ENCODE assay signal across 1 cellular context in the genomic region with DNA sequence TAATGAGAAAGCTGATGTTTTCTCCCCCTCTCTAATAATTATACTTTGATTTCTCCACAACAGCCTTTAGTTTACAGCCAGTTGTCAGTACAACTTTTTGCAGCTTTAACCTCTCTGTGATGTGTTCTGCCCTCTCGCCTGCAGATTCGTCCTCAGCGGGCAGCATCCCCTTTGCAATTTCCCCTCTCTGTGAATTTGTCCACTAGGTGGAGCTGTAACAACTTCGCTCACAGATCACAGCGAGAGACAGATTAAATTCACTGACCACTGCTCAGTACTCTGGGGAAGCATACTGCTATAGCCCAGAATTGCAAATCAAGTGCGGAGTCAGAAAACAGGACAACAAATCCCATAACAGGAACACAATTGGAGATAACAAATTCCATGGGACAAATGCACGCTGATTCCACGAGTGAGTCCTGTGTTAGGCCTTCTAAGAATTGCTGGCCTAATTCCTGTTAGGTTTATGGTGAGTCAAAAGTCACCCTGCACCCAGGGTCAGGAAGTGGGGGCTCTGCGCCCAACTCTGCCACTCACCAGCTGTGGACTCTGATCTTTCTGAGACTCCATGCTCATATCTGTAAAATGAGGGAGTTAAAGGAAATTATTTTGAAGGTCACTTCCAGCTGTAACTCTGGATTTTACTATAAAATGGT.
A peak's percentile ranks its signal among the peaks of the same experiment; 100 is the strongest.
TF ChIP-seq lines count a peak whose summit lies in the region.

No MANE protein-coding gene starts in this region.

TF ChIP-seq in HepG2, 621 proteins besides CTCF, POLR2A, EP300 and RAD21 (continued from another document):
- TF ChIP-seq, protein P1, sequence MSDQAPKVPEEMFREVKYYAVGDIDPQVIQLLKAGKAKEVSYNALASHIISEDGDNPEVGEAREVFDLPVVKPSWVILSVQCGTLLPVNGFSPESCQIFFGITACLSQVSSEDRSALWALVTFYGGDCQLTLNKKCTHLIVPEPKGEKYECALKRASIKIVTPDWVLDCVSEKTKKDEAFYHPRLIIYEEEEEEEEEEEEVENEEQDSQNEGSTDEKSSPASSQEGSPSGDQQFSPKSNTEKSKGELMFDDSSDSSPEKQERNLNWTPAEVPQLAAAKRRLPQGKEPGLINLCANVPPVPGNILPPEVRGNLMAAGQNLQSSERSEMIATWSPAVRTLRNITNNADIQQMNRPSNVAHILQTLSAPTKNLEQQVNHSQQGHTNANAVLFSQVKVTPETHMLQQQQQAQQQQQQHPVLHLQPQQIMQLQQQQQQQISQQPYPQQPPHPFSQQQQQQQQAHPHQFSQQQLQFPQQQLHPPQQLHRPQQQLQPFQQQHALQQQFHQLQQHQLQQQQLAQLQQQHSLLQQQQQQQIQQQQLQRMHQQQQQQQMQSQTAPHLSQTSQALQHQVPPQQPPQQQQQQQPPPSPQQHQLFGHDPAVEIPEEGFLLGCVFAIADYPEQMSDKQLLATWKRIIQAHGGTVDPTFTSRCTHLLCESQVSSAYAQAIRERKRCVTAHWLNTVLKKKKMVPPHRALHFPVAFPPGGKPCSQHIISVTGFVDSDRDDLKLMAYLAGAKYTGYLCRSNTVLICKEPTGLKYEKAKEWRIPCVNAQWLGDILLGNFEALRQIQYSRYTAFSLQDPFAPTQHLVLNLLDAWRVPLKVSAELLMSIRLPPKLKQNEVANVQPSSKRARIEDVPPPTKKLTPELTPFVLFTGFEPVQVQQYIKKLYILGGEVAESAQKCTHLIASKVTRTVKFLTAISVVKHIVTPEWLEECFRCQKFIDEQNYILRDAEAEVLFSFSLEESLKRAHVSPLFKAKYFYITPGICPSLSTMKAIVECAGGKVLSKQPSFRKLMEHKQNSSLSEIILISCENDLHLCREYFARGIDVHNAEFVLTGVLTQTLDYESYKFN (CRISPR knock-in tag; conservative IDR thresholded peaks at IDR 0.05), result 0 out of 2 replicates have a peak, but pooled peaks have one; percentile 14
- no peak for TF ChIP-seq SOX6 (IDR thresholded peaks at IDR 0.05)
- peak; percentile 25; the same call in 1 of the 2 replicates for TF ChIP-seq SOX6 (CRISPR knock-in tag; IDR thresholded peaks at IDR 0.05)
- TF ChIP-seq SMC3 (IDR thresholded peaks at IDR 0.05; ENCODE audit: low read length), result peak; percentile 50; the same call in 1 of the 2 replicates
- TF ChIP-seq NR2F1 (CRISPR knock-in tag; IDR thresholded peaks at IDR 0.05), result peak in 1 of 2 experiments; percentile 38; a peak in 1 of 4 replicates
- no peak for TF ChIP-seq MBNL3 (CRISPR knock-in tag; conservative IDR thresholded peaks at IDR 0.05)
- TF ChIP-seq ZNF253 (CRISPR knock-in tag; IDR thresholded peaks at IDR 0.05; ENCODE audit: borderline replicate concordance), result no peak
- no peak for TF ChIP-seq IKZF4 (CRISPR knock-in tag; IDR thresholded peaks at IDR 0.05; ENCODE audit: borderline replicate concordance, low read depth, not compliant biosample characterization)
- no peak for TF ChIP-seq CEBPG (CRISPR knock-in tag; IDR thresholded peaks at IDR 0.05)
- no peak for TF ChIP-seq ZNF788 (CRISPR knock-in tag; IDR thresholded peaks at IDR 0.05; ENCODE audit: borderline replicate concordance)
- TF ChIP-seq BCL6 (CRISPR knock-in tag; IDR thresholded peaks at IDR 0.05), result peak; percentile 89
- no peak for TF ChIP-seq AKAP8 (CRISPR knock-in tag; IDR thresholded peaks at IDR 0.05)
- no peak for TF ChIP-seq XBP1 (CRISPR knock-in tag; IDR thresholded peaks at IDR 0.05)
- TF ChIP-seq, protein P2, sequence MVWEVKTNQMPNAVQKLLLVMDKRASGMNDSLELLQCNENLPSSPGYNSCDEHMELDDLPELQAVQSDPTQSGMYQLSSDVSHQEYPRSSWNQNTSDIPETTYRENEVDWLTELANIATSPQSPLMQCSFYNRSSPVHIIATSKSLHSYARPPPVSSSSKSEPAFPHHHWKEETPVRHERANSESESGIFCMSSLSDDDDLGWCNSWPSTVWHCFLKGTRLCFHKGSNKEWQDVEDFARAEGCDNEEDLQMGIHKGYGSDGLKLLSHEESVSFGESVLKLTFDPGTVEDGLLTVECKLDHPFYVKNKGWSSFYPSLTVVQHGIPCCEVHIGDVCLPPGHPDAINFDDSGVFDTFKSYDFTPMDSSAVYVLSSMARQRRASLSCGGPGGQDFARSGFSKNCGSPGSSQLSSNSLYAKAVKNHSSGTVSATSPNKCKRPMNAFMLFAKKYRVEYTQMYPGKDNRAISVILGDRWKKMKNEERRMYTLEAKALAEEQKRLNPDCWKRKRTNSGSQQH (CRISPR knock-in tag; IDR thresholded peaks at IDR 0.05; ENCODE audit: low read depth), result no peak
- no peak for TF ChIP-seq DMAP1 (CRISPR knock-in tag; IDR thresholded peaks at IDR 0.05)
- TF ChIP-seq HNF4A (CRISPR knock-in tag; IDR thresholded peaks at IDR 0.05), result peak; percentile 18; the same call in 1 of the 2 replicates
- peak; percentile 55 for TF ChIP-seq STAG1 (CRISPR knock-in tag; IDR thresholded peaks at IDR 0.05)
- TF ChIP-seq MIXL1 (CRISPR knock-in tag; IDR thresholded peaks at IDR 0.05), result 0 out of 2 replicates have a peak, but pooled peaks have one; percentile 11
- no peak for TF ChIP-seq ZNF567 (CRISPR knock-in tag; IDR thresholded peaks at IDR 0.05; ENCODE audit: borderline replicate concordance)
- TF ChIP-seq, protein P3, sequence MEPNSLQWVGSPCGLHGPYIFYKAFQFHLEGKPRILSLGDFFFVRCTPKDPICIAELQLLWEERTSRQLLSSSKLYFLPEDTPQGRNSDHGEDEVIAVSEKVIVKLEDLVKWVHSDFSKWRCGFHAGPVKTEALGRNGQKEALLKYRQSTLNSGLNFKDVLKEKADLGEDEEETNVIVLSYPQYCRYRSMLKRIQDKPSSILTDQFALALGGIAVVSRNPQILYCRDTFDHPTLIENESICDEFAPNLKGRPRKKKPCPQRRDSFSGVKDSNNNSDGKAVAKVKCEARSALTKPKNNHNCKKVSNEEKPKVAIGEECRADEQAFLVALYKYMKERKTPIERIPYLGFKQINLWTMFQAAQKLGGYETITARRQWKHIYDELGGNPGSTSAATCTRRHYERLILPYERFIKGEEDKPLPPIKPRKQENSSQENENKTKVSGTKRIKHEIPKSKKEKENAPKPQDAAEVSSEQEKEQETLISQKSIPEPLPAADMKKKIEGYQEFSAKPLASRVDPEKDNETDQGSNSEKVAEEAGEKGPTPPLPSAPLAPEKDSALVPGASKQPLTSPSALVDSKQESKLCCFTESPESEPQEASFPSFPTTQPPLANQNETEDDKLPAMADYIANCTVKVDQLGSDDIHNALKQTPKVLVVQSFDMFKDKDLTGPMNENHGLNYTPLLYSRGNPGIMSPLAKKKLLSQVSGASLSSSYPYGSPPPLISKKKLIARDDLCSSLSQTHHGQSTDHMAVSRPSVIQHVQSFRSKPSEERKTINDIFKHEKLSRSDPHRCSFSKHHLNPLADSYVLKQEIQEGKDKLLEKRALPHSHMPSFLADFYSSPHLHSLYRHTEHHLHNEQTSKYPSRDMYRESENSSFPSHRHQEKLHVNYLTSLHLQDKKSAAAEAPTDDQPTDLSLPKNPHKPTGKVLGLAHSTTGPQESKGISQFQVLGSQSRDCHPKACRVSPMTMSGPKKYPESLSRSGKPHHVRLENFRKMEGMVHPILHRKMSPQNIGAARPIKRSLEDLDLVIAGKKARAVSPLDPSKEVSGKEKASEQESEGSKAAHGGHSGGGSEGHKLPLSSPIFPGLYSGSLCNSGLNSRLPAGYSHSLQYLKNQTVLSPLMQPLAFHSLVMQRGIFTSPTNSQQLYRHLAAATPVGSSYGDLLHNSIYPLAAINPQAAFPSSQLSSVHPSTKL (CRISPR knock-in tag; IDR thresholded peaks at IDR 0.05), result 0 out of 2 replicates have a peak, but pooled peaks have one; percentile 33
- peak; percentile 27; the same call in 1 of the 2 replicates for TF ChIP-seq FOSL2 (CRISPR knock-in tag; IDR thresholded peaks at IDR 0.05)
- TF ChIP-seq ETV5 (CRISPR knock-in tag; IDR thresholded peaks at IDR 0.05; ENCODE audit: borderline replicate concordance), result no peak; the same call in 1 of the 2 replicates
- TF ChIP-seq HCFC1 (IDR thresholded peaks at IDR 0.05; ENCODE audit: low read depth, low read length), result no peak
- TF ChIP-seq ZNF333 (CRISPR knock-in tag; IDR thresholded peaks at IDR 0.05; ENCODE audit: borderline replicate concordance), result no peak
- TF ChIP-seq ZNF605 (CRISPR knock-in tag; IDR thresholded peaks at IDR 0.05), result no peak
- no peak for TF ChIP-seq KLF11 (CRISPR knock-in tag; IDR thresholded peaks at IDR 0.05)
- TF ChIP-seq KLF13 (CRISPR knock-in tag; IDR thresholded peaks at IDR 0.05), result no peak
